Comparison of ENCODE assay signal across 10 cellular contexts in the genomic region with DNA sequence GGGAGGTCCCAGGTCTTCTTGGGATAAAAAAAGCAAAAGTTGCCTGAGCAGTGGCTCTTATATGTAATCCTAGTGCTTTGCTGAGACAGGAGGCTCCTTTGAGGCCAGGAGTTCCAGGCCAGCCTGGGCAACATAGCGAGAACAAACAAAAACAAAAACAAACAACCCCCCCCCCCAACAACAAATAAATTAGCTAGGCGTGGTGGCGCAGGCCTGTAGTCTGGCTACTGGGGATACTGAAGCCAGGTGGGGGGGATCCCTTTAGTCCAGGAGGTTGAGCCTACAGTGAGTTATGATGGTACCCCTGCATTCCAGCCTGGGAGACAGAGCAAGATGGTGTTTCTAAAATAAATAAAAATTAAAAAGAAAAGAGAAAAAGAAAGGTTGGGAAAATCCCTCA. TPM values are rescaled to one million over a fixed set of nuclear protein-coding genes. Genes with fewer than 3 reads are reported as not detected.
DNase-seq lines count a peak whose midpoint lies in the region; ATAC-seq and TF ChIP-seq lines count a peak whose summit lies in the region.
"Had no signal": no experiment of that assay in that cellular context is flagged by ENCODE, and none has a peak within 500 bp of the region (broad histone marks: within the 10 kb centered on the region; RNA-seq: fewer than 3 reads in every experiment).

No MANE protein-coding gene starts in this region.

- H3K4me3 Mint-ChIP-seq in activated CD4-positive, alpha-beta T cell treated with anti-CD3 and anti-CD28 coated beads for 36 hours: peak overlapping the region; percentile 43
- H3K4me3 Mint-ChIP-seq in stimulated activated effector memory CD8-positive, alpha-beta T cell treated with anti-CD3 and anti-CD28 coated beads, Interleukin-12 subunit alpha, Interleukin-12 subunit beta, amount 100 ng/mL, for 72 hours: peak overlapping the region; percentile 63

- peaks cover 7% of the 10 kb centered on the region for H3K4me1 Mint-ChIP-seq in activated CD4-positive, alpha-beta T cell treated with anti-CD3 and anti-CD28 coated beads for 36 hours
- H3K4me1 Mint-ChIP-seq in stimulated activated effector memory CD8-positive, alpha-beta T cell treated with anti-CD3 and anti-CD28 coated beads, Interleukin-12 subunit alpha, Interleukin-12 subunit beta, amount 100 ng/mL, for 72 hours: peaks cover 20% of the 10 kb centered on the region

- no peak overlapping the region for H3K27ac Mint-ChIP-seq in activated CD4-positive, alpha-beta T cell treated with anti-CD3 and anti-CD28 coated beads for 36 hours
- no peak overlapping the region for H3K27ac Mint-ChIP-seq in stimulated activated effector memory CD8-positive, alpha-beta T cell treated with anti-CD3 and anti-CD28 coated beads, Interleukin-12 subunit alpha, Interleukin-12 subunit beta, amount 100 ng/mL, for 72 hours
- H3K27ac Mint-ChIP-seq: naive thymus-derived CD4-positive, alpha-beta T cell had no signal

- H3K27ac ChIP-seq in Peyer's patch: no peak overlapping the region

- no peak for TF ChIP-seq POLR2A in Peyer's patch (IDR thresholded peaks at IDR 0.05)

- intact Hi-C loops in activated CD4-positive, alpha-beta T cell treated with anti-CD3 and anti-CD28 coated beads for 36 hours (cut with DNase I, micrococcal nuclease): loop anchor here in 1 of 2 experiments (10.0 kb wide), 1 partner anchor 287 kb away; no protein-coding TSS in a partner anchor

- H3K9me3 ChIP-seq in Peyer's patch (no peaks in the 10 kb centered on the region), iPS-15b (ENCODE audit: control insufficient read depth, insufficient read depth, low read length) (no peaks in the 10 kb centered on the region)

- no peak for ATAC-seq in activated CD4-positive, alpha-beta T cell treated with anti-CD3 and anti-CD28 coated beads for 36 hours
- ATAC-seq in stimulated activated effector memory CD8-positive, alpha-beta T cell treated with anti-CD3 and anti-CD28 coated beads, Interleukin-12 subunit alpha, Interleukin-12 subunit beta, amount 100 ng/mL, for 72 hours: no peak
- ATAC-seq in HG03135 (IDR thresholded peaks at IDR 0.05; ENCODE audit: unreplicated experiment): no peak
- no peak for ATAC-seq in GM18909 (IDR thresholded peaks at IDR 0.05; ENCODE audit: poor library complexity, unreplicated experiment)

- no peaks in the 10 kb centered on the region for H3K9me3 Mint-ChIP-seq in activated CD4-positive, alpha-beta T cell treated with anti-CD3 and anti-CD28 coated beads for 36 hours (ENCODE audit: low read depth)
- no peaks in the 10 kb centered on the region for H3K9me3 Mint-ChIP-seq in stimulated activated effector memory CD8-positive, alpha-beta T cell treated with anti-CD3 and anti-CD28 coated beads, Interleukin-12 subunit alpha, Interleukin-12 subunit beta, amount 100 ng/mL, for 72 hours
- H3K9me3 Mint-ChIP-seq: naive thymus-derived CD4-positive, alpha-beta T cell had no signal

- CTCF ChIA-PET in activated CD4-positive, alpha-beta T cell treated with anti-CD3 and anti-CD28 coated beads for 36 hours (lab: Charles Lee): interaction anchor here (0.6 to 1.1 kb wide), 6 partner anchors 9 to 187 kb away, joined by 3 to 5 read pairs (median 3); no protein-coding TSS in a partner anchor

- no peak for TF ChIP-seq CTCF in Peyer's patch (IDR thresholded peaks at IDR 0.05)

- no peak overlapping the region for H3K9ac ChIP-seq in iPS-15b (ENCODE audit: low read depth, low read length)

- peaks cover 30% of the 10 kb centered on the region for H3K27me3 Mint-ChIP-seq in activated CD4-positive, alpha-beta T cell treated with anti-CD3 and anti-CD28 coated beads for 36 hours

- H3K4me3 ChIP-seq in Peyer's patch (peak overlapping the region in 3 of 4 donors; percentile 36 to 64 (median 61)), iPS-15b (ENCODE audit: low read depth, low read length) (peak overlapping the region; percentile 53)

- H3K27me3 ChIP-seq in Peyer's patch: peaks cover 0 to 14% of the 10 kb centered on the region in 2 donors
- peaks cover 5% of the 10 kb centered on the region for H3K27me3 ChIP-seq in iPS-15b (ENCODE audit: control insufficient read depth, insufficient read depth, low read length)

- no peaks in the 10 kb centered on the region for H3K36me3 Mint-ChIP-seq in activated CD4-positive, alpha-beta T cell treated with anti-CD3 and anti-CD28 coated beads for 36 hours (ENCODE audit: low read depth)
- H3K36me3 Mint-ChIP-seq in stimulated activated effector memory CD8-positive, alpha-beta T cell treated with anti-CD3 and anti-CD28 coated beads, Interleukin-12 subunit alpha, Interleukin-12 subunit beta, amount 100 ng/mL, for 72 hours: no peaks in the 10 kb centered on the region

- H3K36me3 ChIP-seq in Peyer's patch (no peaks in the 10 kb centered on the region), iPS-15b (ENCODE audit: control insufficient read depth, insufficient read depth, low read length) (peaks cover 3% of the 10 kb centered on the region)

- peaks cover 0 to 10% (median 10%) of the 10 kb centered on the region in 4 donors for H3K4me1 ChIP-seq in Peyer's patch
- H3K4me1 ChIP-seq in iPS-15b (ENCODE audit: control insufficient read depth, insufficient read depth, low read length): peaks cover 10% of the 10 kb centered on the region

- POLR2A ChIA-PET in activated CD4-positive, alpha-beta T cell treated with anti-CD3 and anti-CD28 coated beads for 36 hours (lab: Charles Lee): no interaction called here

- DNase-seq in activated CD4-positive, alpha-beta T cell treated with anti-CD3 and anti-CD28 coated beads for 36 hours: no peak
- no peak for DNase-seq in activated CD4-positive, alpha-beta T cell treated with anti-CD3 and anti-CD28 coated beads, Interleukin-2, amount 50 U/mL, for 1 hour
- DNase-seq in Peyer's patch: no peak
- no peak for DNase-seq in stimulated activated effector memory CD8-positive, alpha-beta T cell treated with anti-CD3 and anti-CD28 coated beads, Interleukin-12 subunit alpha, Interleukin-12 subunit beta, amount 100 ng/mL, for 72 hours (ENCODE audit: low spot score in 2 of 2)
- DNase-seq in NCI-H187 (lab: John Stamatoyannopoulos, UW): no peak
- DNase-seq: naive thymus-derived CD4-positive, alpha-beta T cell; NCI-H1417 treated with DMSO at 0.1 percent for 48 hours had no signal

RNA-seq across cellular contexts. Expression of gene GAREM2, which starts 5.4 kb away (rescaled TPM):
- 1 to 10 TPM; 3.2 to 5.7 TPM for total RNA-seq in activated CD4-positive, alpha-beta T cell treated with anti-CD3 and anti-CD28 coated beads for 36 hours
- under 1 TPM in 3 of 4 donors, not detected in 1; 0.35 to 0.94 (median 0.85) TPM for total RNA-seq in Peyer's patch
